31 cellular contexts compared by ENCODE assay signal in genomic region chr18:67282796-67283195, GRCh38.
DNase-seq lines count a peak whose midpoint lies in the region; ATAC-seq, FAIRE-seq and TF ChIP-seq lines count a peak whose summit lies in the region.
"Had no signal": no experiment of that assay in that cellular context is flagged by ENCODE, and none has a peak within 500 bp of the region (broad histone marks: within the 10 kb centered on the region; RNA-seq: fewer than 3 reads in every experiment).

No MANE protein-coding gene starts in this region.

- no peaks in the 10 kb centered on the region for H4K20me1 ChIP-seq in GM23338 (replicated peaks; ENCODE audit: insufficient read depth)

- H3K4me3 ChIP-seq in AG09309 (ENCODE audit: control insufficient read depth, low read depth, low read length) (no peak overlapping the region), GM23338 (no peak overlapping the region), right cardiac atrium (ENCODE audit: low read length) (no peak overlapping the region)
- H3K4me3 ChIP-seq: ascending aorta, esophagus muscularis mucosa, right lobe of liver, suprapubic skin, uterus had no signal

- no peaks in the 10 kb centered on the region for H3K9me2 ChIP-seq in GM23338 (ENCODE audit: insufficient read depth)

- peak overlapping the region; percentile 74; the same call in 1 of the 2 replicates for H3K27ac Mint-ChIP-seq in GM23338
- H3K27ac Mint-ChIP-seq: CD4-positive, CD25-positive, alpha-beta regulatory T cell; mesothelial cell of epicardium; natural killer cell treated with Interleukin-12 subunit alpha and Interleukin-12 subunit beta and Interleukin-15 and Interleukin-18, amount 100 ng/mL, for 72 hours; T-cell had no signal

- intact Hi-C loops in right cardiac atrium (cut with DNase I): no loop called here

- H3K36me3 ChIP-seq in GM23338 (ENCODE audit: insufficient read depth): no peaks in the 10 kb centered on the region
- H3K36me3 ChIP-seq: ascending aorta, esophagus muscularis mucosa, right lobe of liver, suprapubic skin, uterus had no signal

- H3K36me3 Mint-ChIP-seq in GM23338 (ENCODE audit: low read depth): no peaks in the 10 kb centered on the region
- H3K36me3 Mint-ChIP-seq: CD4-positive, CD25-positive, alpha-beta regulatory T cell; mesothelial cell of epicardium; natural killer cell treated with Interleukin-12 subunit alpha and Interleukin-12 subunit beta and Interleukin-15 and Interleukin-18, amount 100 ng/mL, for 72 hours; T-cell had no signal

- no peaks in the 10 kb centered on the region for H3K9me3 ChIP-seq in right cardiac atrium (ENCODE audit: control insufficient read depth, low read length)
- H3K9me3 ChIP-seq: ascending aorta, esophagus muscularis mucosa, right lobe of liver, suprapubic skin, uterus had no signal

- H3F3A ChIP-seq in GM23338 (replicated peaks; ENCODE audit: low read depth): no peaks in the 10 kb centered on the region

- no peaks in the 10 kb centered on the region for H3K27me3 Mint-ChIP-seq in GM23338 (ENCODE audit: insufficient read depth, low read depth, poor library complexity)
- H3K27me3 Mint-ChIP-seq: CD4-positive, CD25-positive, alpha-beta regulatory T cell; natural killer cell treated with Interleukin-12 subunit alpha and Interleukin-12 subunit beta and Interleukin-15 and Interleukin-18, amount 100 ng/mL, for 72 hours; T-cell had no signal

- TF ChIP-seq CTCF in AG09309 (IDR thresholded peaks at IDR 0.05; ENCODE audit: control insufficient read depth, insufficient read depth, low read depth, low read length, missing control alignments): no peak
- TF ChIP-seq CTCF in GM23338 (conservative IDR thresholded peaks at IDR 0.05; ENCODE audit: low read depth in 2 of 2): no peak

- H3K4me3 Mint-ChIP-seq in GM23338: no peak overlapping the region
- H3K4me3 Mint-ChIP-seq: CD4-positive, CD25-positive, alpha-beta regulatory T cell; mesothelial cell of epicardium; natural killer cell treated with Interleukin-12 subunit alpha and Interleukin-12 subunit beta and Interleukin-15 and Interleukin-18, amount 100 ng/mL, for 72 hours; T-cell had no signal

- H3K4me1 Mint-ChIP-seq in GM23338: peaks cover 9% of the 10 kb centered on the region; the same call in 2 of the 3 replicates
- H3K4me1 Mint-ChIP-seq: CD4-positive, CD25-positive, alpha-beta regulatory T cell; T-cell had no signal

- H3K4me1 ChIP-seq in GM23338 (ENCODE audit: insufficient read depth) (peaks cover 5% of the 10 kb centered on the region; the same call in 1 of the 2 replicates), right cardiac atrium (ENCODE audit: control insufficient read depth, insufficient read depth, low read length) (no peaks in the 10 kb centered on the region)
- H3K4me1 ChIP-seq: esophagus muscularis mucosa, right lobe of liver, suprapubic skin, uterus had no signal

- ATAC-seq in GM23338: no peak
- ATAC-seq in right cardiac atrium: no peak
- ATAC-seq in GM19397 (IDR thresholded peaks at IDR 0.05; ENCODE audit: unreplicated experiment): no peak
- ATAC-seq: left lobe of liver; natural killer cell treated with Interleukin-12 subunit alpha and Interleukin-12 subunit beta and Interleukin-15 and Interleukin-18, amount 100 ng/mL, for 72 hours; right lobe of liver; T-cell had no signal

- H3K79me2 ChIP-seq in GM23338 (replicated peaks; ENCODE audit: insufficient read depth): no peaks in the 10 kb centered on the region

- H3K9me3 Mint-ChIP-seq in GM23338: no peaks in the 10 kb centered on the region
- H3K9me3 Mint-ChIP-seq: mesothelial cell of epicardium, T-cell had no signal

- H3K4me2 ChIP-seq in GM23338: no peak overlapping the region

- H3K27ac ChIP-seq in GM23338 (ENCODE audit: low read depth) (no peak overlapping the region), right cardiac atrium (ENCODE audit: low read length) (no peak overlapping the region)
- H3K27ac ChIP-seq: ascending aorta, esophagus muscularis mucosa, right lobe of liver, suprapubic skin, uterus had no signal

- H3K27me3 ChIP-seq in GM23338 (ENCODE audit: insufficient read depth) (no peaks in the 10 kb centered on the region), right cardiac atrium (ENCODE audit: control insufficient read depth, insufficient read depth) (no peaks in the 10 kb centered on the region)
- H3K27me3 ChIP-seq: ascending aorta, esophagus muscularis mucosa, right lobe of liver, suprapubic skin, uterus had no signal

- FAIRE-seq in H54 (lab: Jason Lieb, UNC): no peak
- FAIRE-seq: GM19239, TTC549 had no signal

- peak; percentile 44 for DNase-seq in AG09309 (ENCODE audit: low read depth)
- peak; percentile 28 for DNase-seq in GM23338 (ENCODE audit: low spot score)
- peak; percentile 53 for DNase-seq in dermis blood vessel endothelial cell
- DNase-seq in myocyte (ENCODE audit: low read depth): peak; percentile 47
- no peak for DNase-seq in NCI-H2107 (lab: John Stamatoyannopoulos, UW)
- DNase-seq in H54 (ENCODE audit: insufficient read length, low spot score): no peak
- no peak for DNase-seq in right cardiac atrium
- DNase-seq: activated CD4-positive, alpha-beta T cell treated with anti-CD3 and anti-CD28 coated beads for 1 hour; activated naive CD4-positive, alpha-beta T cell treated with anti-CD3 and anti-CD28 coated beads, Interleukin-2, amount 50 U/mL, for 16 hours; CD4-positive, CD25-positive, alpha-beta regulatory T cell; DMS 273 treated with DMSO at 0.1 percent for 48 hours; effector CD8-positive, alpha-beta T cell; GDM1; head of caudate nucleus; Kasumi-1; NCI-H1092; NCI-H2029; NCI-H345; right lobe of liver; SHP77; T-cell; uterus had no signal

- no peak for TF ChIP-seq POLR2A in H54 (IDR thresholded peaks at IDR 0.05; ENCODE audit: low read depth, low read length)

- H2AFZ ChIP-seq in GM23338: no peak overlapping the region

TF ChIP-seq in GM23338, 12 proteins besides CTCF, POLR2A, EP300 and RAD21 (continues in another document):
- TF ChIP-seq POLR2AphosphoS5 (IDR thresholded peaks at IDR 0.05; ENCODE audit: low read depth) (no peak), NANOG (IDR thresholded peaks at IDR 0.05; ENCODE audit: borderline replicate concordance) (no peak), JUNB (IDR thresholded peaks at IDR 0.05; ENCODE audit: unreplicated experiment) (no peak), REST (IDR thresholded peaks at IDR 0.05; ENCODE audit: unreplicated experiment) (no peak), ETS1 (IDR thresholded peaks at IDR 0.05) (no peak), EZH2 (IDR thresholded peaks at IDR 0.05; ENCODE audit: low read depth, unreplicated experiment) (no peak), EZH2phosphoT487 (IDR thresholded peaks at IDR 0.05; ENCODE audit: unreplicated experiment) (no peak), CREB1 (CRISPR knock-in tag; IDR thresholded peaks at IDR 0.05; ENCODE audit: low read depth) (no peak), ZNF331 (CRISPR knock-in tag; IDR thresholded peaks at IDR 0.05; ENCODE audit: low read depth) (no peak), STAT1 (IDR thresholded peaks at IDR 0.05; ENCODE audit: unreplicated experiment) (no peak)

Comparison
In these comparisons a context has a peak if more than half of its experiments do, and no peak if none do; other contexts are left out.
1. DNase-seq: peak in AG09309 (single experiment), GM23338 (single experiment), dermis blood vessel endothelial cell (single experiment) and myocyte (single experiment); none in NCI-H2107 (single experiment), H54 (single experiment) and right cardiac atrium (0 of 3).